In the genomic region with DNA sequence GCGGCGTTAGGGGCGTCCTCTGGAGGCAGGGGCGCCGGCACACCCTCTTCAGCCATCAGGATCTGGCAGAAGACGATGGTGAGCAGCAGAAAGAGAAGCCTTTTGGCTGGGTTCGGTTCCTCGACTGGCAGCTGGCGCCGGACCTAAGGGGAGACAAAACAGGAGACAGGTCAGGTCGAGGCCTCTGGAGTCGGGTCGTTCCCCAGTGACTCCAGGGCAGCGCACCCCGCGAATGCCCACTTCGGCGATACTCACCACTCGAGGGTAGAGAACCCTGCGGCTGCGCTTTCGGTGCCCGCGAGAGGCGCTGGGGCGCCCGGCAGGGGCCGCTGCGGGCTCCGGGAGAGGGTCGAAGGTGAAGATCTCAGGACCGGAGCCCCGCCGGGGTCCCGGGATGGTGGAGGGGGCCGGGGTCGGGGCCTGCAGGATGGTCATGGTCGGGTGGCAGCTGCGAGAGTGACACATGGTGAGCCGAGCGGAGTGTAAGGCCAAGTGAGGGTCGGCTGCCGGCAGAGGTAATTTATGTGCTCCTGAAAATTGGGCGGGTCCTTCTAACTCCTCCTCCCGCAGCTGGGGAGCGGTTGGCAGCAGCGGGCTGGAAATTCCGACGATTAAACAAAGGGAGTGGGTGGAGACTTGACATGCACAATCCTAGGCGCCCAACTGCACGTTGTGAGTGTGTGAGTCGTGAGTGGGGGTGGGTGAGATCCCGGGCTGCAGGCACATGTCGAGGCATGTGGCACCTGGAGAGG, we compare ENCODE assay signal across 8 cellular contexts. TPM values are rescaled to one million over a fixed set of nuclear protein-coding genes. Genes with fewer than 3 reads are reported as not detected.
DNase-seq lines count a peak whose midpoint lies in the region; ATAC-seq and TF ChIP-seq lines count a peak whose summit lies in the region.

A gene with protein sequence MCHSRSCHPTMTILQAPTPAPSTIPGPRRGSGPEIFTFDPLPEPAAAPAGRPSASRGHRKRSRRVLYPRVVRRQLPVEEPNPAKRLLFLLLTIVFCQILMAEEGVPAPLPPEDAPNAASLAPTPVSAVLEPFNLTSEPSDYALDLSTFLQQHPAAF (minus strand): TSS at position 494 of the 752 bp plus-strand sequence. CDS start 29 bp downstream, at position 465.

- DNase-seq in GM13976 (ENCODE audit: low spot score) (peak; percentile 80), Kasumi-1 (lab: John Stamatoyannopoulos, UW) (peak; percentile 47 to 49), SW480 (ENCODE audit: low spot score) (peak; percentile 94), adrenal gland (peak; percentile 83 to 94 (median 90)), left ventricle myocardium inferior (peak; percentile 84), progenitor cell of endocrine pancreas (ENCODE audit: low spot score, unreplicated experiment) (peak; percentile 66), ureter (ENCODE audit: low spot score) (peak; percentile 92)

- ATAC-seq in HG03196 (IDR thresholded peaks at IDR 0.05; ENCODE audit: unreplicated experiment), result no peak

- no peaks in the 10 kb centered on the region for H3K27me3 Mint-ChIP-seq in progenitor cell of endocrine pancreas

- TF ChIP-seq CTCF in GM13976 (IDR thresholded peaks at IDR 0.05; ENCODE audit: borderline replicate concordance, control extremely low read depth, extremely low read depth, insufficient read depth, missing control alignments) (peak; percentile 76), adrenal gland (IDR thresholded peaks at IDR 0.05) (peak; percentile 43 to 70 (median 60)), left ventricle myocardium inferior (IDR thresholded peaks at IDR 0.05; ENCODE audit: borderline replicate concordance) (peak; percentile 80), progenitor cell of endocrine pancreas (IDR thresholded peaks at IDR 0.05; ENCODE audit: unreplicated experiment) (peak; percentile 70)

- WGBS in adrenal gland, 4 donors, result 3 to 16% (median 6%) methylated on average over 15 to 54 of the region's 54 CpGs

- H3K4me1 ChIP-seq in adrenal gland (replicated peaks in 1 of 2), result peaks cover 24 to 47% of the 10 kb centered on the region in 2 donors
- H3K4me1 ChIP-seq in left ventricle myocardium inferior, result peaks cover 71% of the 10 kb centered on the region

- intact Hi-C loops in adrenal gland (cut with DNase I), result loop anchor here (10.0 kb wide), 2 partner anchors 81 to 141 kb away; a partner anchor contains a TSS
- intact Hi-C loops in left ventricle myocardium inferior (cut with micrococcal nuclease), result loop anchor here (10.0 kb wide), 2 partner anchors 81 to 141 kb away; a partner anchor contains a TSS

- H3K9me3 ChIP-seq in adrenal gland (replicated peaks in 1 of 3) (no peaks in the 10 kb centered on the region), left ventricle myocardium inferior (replicated peaks) (no peaks in the 10 kb centered on the region)

- H3K4me3 ChIP-seq in adrenal gland, result peak within 1 kb of the TSS; percentile 18 to 95 (median 70)
- H3K4me3 ChIP-seq in left ventricle myocardium inferior, result peak within 1 kb of the TSS; percentile 93

- in situ Hi-C loops in GM13976 (cut with MboI; ENCODE audit: low sequenced_read_pairs, unreplicated experiment), result no loop called here

- H3K36me3 Mint-ChIP-seq in progenitor cell of endocrine pancreas (ENCODE audit: insufficient read depth), result peaks cover 11% of the 10 kb centered on the region

- peaks cover 0 to 22% of the 10 kb centered on the region in 2 donors for H3K36me3 ChIP-seq in adrenal gland (replicated peaks in 1 of 2)
- peaks cover 22% of the 10 kb centered on the region for H3K36me3 ChIP-seq in left ventricle myocardium inferior

- H3K27ac ChIP-seq in adrenal gland (peak within 1 kb of the TSS; percentile 91 to 98 (median 94)), left ventricle myocardium inferior (replicated peaks) (peak within 1 kb of the TSS; percentile 98)

- peak; percentile 81 to 94 for TF ChIP-seq POLR2A in adrenal gland (IDR thresholded peaks at IDR 0.05)

- peaks cover 37% of the 10 kb centered on the region for H3K4me1 Mint-ChIP-seq in progenitor cell of endocrine pancreas (ENCODE audit: low read depth)

- peak within 1 kb of the TSS; percentile 91 for H3K4me3 Mint-ChIP-seq in progenitor cell of endocrine pancreas (ENCODE audit: low read depth)

- H3K27ac Mint-ChIP-seq in progenitor cell of endocrine pancreas, result peak within 1 kb of the TSS; percentile 91

- no peaks in the 10 kb centered on the region for H3K9me3 Mint-ChIP-seq in progenitor cell of endocrine pancreas (ENCODE audit: low read depth)

- H3K27me3 ChIP-seq in adrenal gland, result no peaks in the 10 kb centered on the region
- H3K27me3 ChIP-seq in left ventricle myocardium inferior (ENCODE audit: low read depth), result no peaks in the 10 kb centered on the region

RNA-seq across cellular contexts. Expression of the gene that starts here (rescaled TPM):
- total RNA-seq in adrenal gland (10 to 100 TPM in 7 of 8 donors, 1 to 10 TPM in 1; 4.0 to 66.2 (median 43.1) TPM), left ventricle myocardium inferior (41.4 TPM), progenitor cell of endocrine pancreas (22.1 and 23.2 TPM in 2 replicates), ureter (23.8 TPM)
- polyA plus RNA-seq in adrenal gland, result 100 to 1,000 TPM in 1 of 3 donors, 10 to 100 TPM in 2; 10.3 to 136 (median 49.1) TPM
